Comparison of ENCODE assay signal across 1 cellular context in the genomic region with DNA sequence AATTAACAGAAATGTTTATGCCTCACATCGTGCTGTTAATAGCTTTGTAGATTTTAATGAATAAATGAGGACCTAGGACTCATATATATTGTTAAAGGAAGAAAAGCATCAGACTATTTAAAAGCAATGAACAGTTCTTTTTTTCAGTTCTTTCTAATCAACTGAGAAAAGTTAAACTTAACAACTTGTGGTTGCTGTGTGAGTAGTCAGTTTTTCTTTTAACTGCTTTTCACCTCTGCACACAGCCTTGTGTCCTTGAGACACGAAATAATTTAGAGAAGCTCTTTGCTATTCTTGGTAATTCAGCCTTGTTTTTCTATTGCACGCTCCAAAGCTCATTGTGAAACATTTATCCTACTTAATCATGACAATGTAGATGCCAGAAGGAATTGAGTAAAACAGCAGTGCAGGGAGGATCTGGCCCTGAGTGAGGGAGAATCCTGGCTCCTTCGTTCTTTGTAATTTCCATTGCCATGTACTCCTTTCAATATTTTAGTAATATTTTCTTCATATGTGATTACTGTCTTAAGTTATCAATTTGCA.
TF ChIP-seq lines count a peak whose summit lies in the region.

No MANE protein-coding gene starts in this region.

TF ChIP-seq in H1, 55 proteins besides CTCF, POLR2A, EP300 and RAD21 (continued from another document):
- TF ChIP-seq SRF (IDR thresholded peaks at IDR 0.05; ENCODE audit: low read depth, low read length): no peak
